In genomic region chr16:23306199-23307100, GRCh38 we compare ENCODE assay signal across 22 cellular contexts. TPM values are rescaled to one million over a fixed set of nuclear protein-coding genes. Genes with fewer than 3 reads are reported as not detected.
DNase-seq lines count a peak whose midpoint lies in the region; ATAC-seq, FAIRE-seq and TF ChIP-seq lines count a peak whose summit lies in the region.
"Had no signal": no experiment of that assay in that cellular context is flagged by ENCODE, and none has a peak within 500 bp of the region (broad histone marks: within the 10 kb centered on the region; RNA-seq: fewer than 3 reads in every experiment).

No MANE protein-coding gene starts in this region.

- H2BK120ac ChIP-seq in trophoblast cell (ENCODE audit: insufficient read depth, low read length, poor library complexity) = no peak overlapping the region

- H2BK12ac ChIP-seq in trophoblast cell (ENCODE audit: low read length) = no peak overlapping the region

- no peaks in the 10 kb centered on the region for H3K4me1 Mint-ChIP-seq in Caco-2 (ENCODE audit: low read depth, unreplicated experiment)

- RAD21 ChIA-PET in GM12878 (lab: Charles Lee; ENCODE audit: unreplicated experiment) = interaction anchor here (1.5 to 5.0 kb wide), 2 partner anchors 30 to 127 kb away, joined by 3 to 30 read pairs; no protein-coding TSS in a partner anchor

- H3K4me3 Mint-ChIP-seq in Caco-2 (ENCODE audit: unreplicated experiment) = no peak overlapping the region
- H3K4me3 Mint-ChIP-seq: CD4-positive, alpha-beta memory T cell; GM23338; H9; HFFc6 had no signal

- CTCF ChIA-PET in Panc1 (lab: Charles Lee) = no interaction called here
- CTCF ChIA-PET in GM12878 (lab: Yijun Ruan, JAX) = interaction anchor here (0.9 to 6.6 kb wide), 3 partner anchors 9 to 128 kb away, joined by 3 to 77 read pairs (median 3); no protein-coding TSS in a partner anchor
- CTCF ChIA-PET in Caco-2 (lab: Charles Lee) = interaction anchor here (0.7 kb wide), 1 partner anchor 59 kb away, joined by 3 read pairs; no protein-coding TSS in a partner anchor

- TF ChIP-seq CTCF in Panc1 (IDR thresholded peaks at IDR 0.05) (no peak), GM12878 (IDR thresholded peaks at IDR 0.05 in 2 of 3, conservative IDR thresholded peaks at IDR 0.05 in 1 of 3; ENCODE audit: control insufficient read depth in 2 of 3, extremely low read depth in 1 of 3, insufficient read depth in 1 of 3, low read depth in 3 of 3, low read length in 3 of 3) (no peak), Caco-2 (IDR thresholded peaks at IDR 0.05; ENCODE audit: insufficient read depth in 1 of 2, low read depth in 1 of 2, low read length in 1 of 2, severe bottlenecking in 1 of 2, unreplicated experiment in 1 of 2) (no peak)

- H3K27me3 ChIP-seq in Panc1 (ENCODE audit: control insufficient read depth, insufficient read depth, low read length) (0 out of 2 replicates have a peak, but pooled peaks cover 4% of the 10 kb centered on the region), GM12878 (replicated peaks in 1 of 2; ENCODE audit: control insufficient read depth in 2 of 2, insufficient read depth in 2 of 2, low read length in 1 of 2) (peaks cover 2 to 3% of the 10 kb centered on the region in 2 experiments; a peak in 2 of 4 replicates), trophoblast cell (ENCODE audit: insufficient read depth, low read length) (peaks cover 19% of the 10 kb centered on the region), Caco-2 (replicated peaks; ENCODE audit: control insufficient read depth, insufficient read depth, low read length) (no peaks in the 10 kb centered on the region; the same call in 1 of the 2 replicates)

- H3K27me3 Mint-ChIP-seq in Caco-2 (ENCODE audit: insufficient read depth, unreplicated experiment) = peaks cover 17% of the 10 kb centered on the region

- no peak overlapping the region for H4K8ac ChIP-seq in trophoblast cell (ENCODE audit: low read depth, low read length)

- H3K79me2 ChIP-seq in GM12878 (ENCODE audit: control insufficient read depth, insufficient read depth, low read length) = no peaks in the 10 kb centered on the region
- no peaks in the 10 kb centered on the region for H3K79me2 ChIP-seq in trophoblast cell (ENCODE audit: control insufficient read depth, insufficient read depth, low read length, poor library complexity)

- H3K36me3 Mint-ChIP-seq in Caco-2 (ENCODE audit: insufficient read depth, unreplicated experiment) = no peaks in the 10 kb centered on the region
- H3K36me3 Mint-ChIP-seq: CD4-positive, alpha-beta memory T cell had no signal

- no peak for TF ChIP-seq EP300 in GM12878 (IDR thresholded peaks at IDR 0.05; ENCODE audit: borderline replicate concordance in 1 of 2, control insufficient read depth in 1 of 2, low read depth in 2 of 2, low read length in 2 of 2)

- H2BK5ac ChIP-seq in trophoblast cell (ENCODE audit: low read depth, low read length, poor library complexity) = no peak overlapping the region

- no peaks in the 10 kb centered on the region for H3K9me3 ChIP-seq in Panc1 (ENCODE audit: control insufficient read depth, insufficient read depth, low read depth, low read length)
- no peaks in the 10 kb centered on the region; the same call in 2 of the 3 replicates for H3K9me3 ChIP-seq in GM12878 (replicated peaks; ENCODE audit: control insufficient read depth, insufficient read depth, low read length)
- H3K9me3 ChIP-seq in trophoblast cell (ENCODE audit: insufficient read depth, low read depth, low read length) = peaks cover 8% of the 10 kb centered on the region
- H3K9me3 ChIP-seq in Caco-2 = no peaks in the 10 kb centered on the region

- H3K4me3 ChIP-seq in Panc1 (ENCODE audit: low read depth in 2 of 2, low read length in 2 of 2) (no peak overlapping the region), GM12878 (no peak overlapping the region), trophoblast cell (ENCODE audit: low read depth, low read length) (no peak overlapping the region), Caco-2 (ENCODE audit: low read depth, low read length) (no peak overlapping the region)
- H3K4me3 ChIP-seq: GM23338 had no signal

- H4K91ac ChIP-seq in trophoblast cell (ENCODE audit: low read depth, low read length) = no peak overlapping the region

- H3K9ac ChIP-seq in GM12878 (ENCODE audit: control insufficient read depth, insufficient read depth, low read length) (no peak overlapping the region), trophoblast cell (ENCODE audit: low read length) (no peak overlapping the region)

- FAIRE-seq in GM12878 (lab: Jason Lieb, UNC) = no peak
- FAIRE-seq: G401.6, GM19239 had no signal

- H3K18ac ChIP-seq in trophoblast cell (ENCODE audit: low read length) = no peak overlapping the region

- peak overlapping the region; percentile 30; the same call in 1 of the 2 replicates for H3K27ac ChIP-seq in Panc1 (ENCODE audit: low read length)
- H3K27ac ChIP-seq in GM12878 (ENCODE audit: control insufficient read depth, insufficient read depth) = no peak overlapping the region
- H3K27ac ChIP-seq in trophoblast cell (ENCODE audit: low read depth, low read length) = no peak overlapping the region

- no peak overlapping the region for H3K4ac ChIP-seq in trophoblast cell (ENCODE audit: low read depth, low read length)

- peaks cover 20% of the 10 kb centered on the region for H3K4me1 ChIP-seq in Panc1 (ENCODE audit: control insufficient read depth, insufficient read depth, low read length)
- H3K4me1 ChIP-seq in GM12878 (ENCODE audit: control insufficient read depth, insufficient read depth, low read length) = peaks cover 5% of the 10 kb centered on the region; the same call in 1 of the 2 replicates
- peaks cover 0 to 6% of the 10 kb centered on the region in 2 experiments for H3K4me1 ChIP-seq in trophoblast cell (ENCODE audit: control insufficient read depth in 1 of 2, insufficient read depth in 2 of 2, low read length in 2 of 2)
- H3K4me1 ChIP-seq in Caco-2 = no peaks in the 10 kb centered on the region

- no peak overlapping the region for H3K14ac ChIP-seq in trophoblast cell (ENCODE audit: low read length)

- in situ Hi-C loops in Panc1 (cut with HindIII; ENCODE audit: low pct_unique_long_range_greater_than_20kb, low sequenced_read_pairs) = no loop called here
- in situ Hi-C loops in GM12878 (cut with MboI) = no loop called here

- no peaks in the 10 kb centered on the region for H3K79me1 ChIP-seq in trophoblast cell (ENCODE audit: low read length)

- POLR2A ChIA-PET in Panc1 (lab: Charles Lee) (no interaction called here), GM12878 (lab: Charles Lee) (interaction anchor here (0.6 to 0.7 kb wide), 2 partner anchors 160 to 181 kb away, joined by 3 to 4 read pairs; no protein-coding TSS in a partner anchor), Caco-2 (lab: Charles Lee) (no interaction called here)

- SMC1A ChIA-PET in GM12878 (lab: Charles Lee; ENCODE audit: uncharacterized antibody, unreplicated experiment) = interaction anchor here (1.1 to 1.6 kb wide), 3 partner anchors 8 to 16 kb away, joined by 3 to 5 read pairs (median 3); no protein-coding TSS in a partner anchor

- BruUV-seq in Panc1 (replicated peaks; lab: Mats Ljungman, UMichigan) = no TSS peak
- BruUV-seq in GM12878 (replicated peaks; lab: Mats Ljungman, UMichigan) = no TSS peak
- no TSS peak for BruUV-seq in Caco-2 (replicated peaks; lab: Mats Ljungman, UMichigan)

- H2AFZ ChIP-seq in GM12878 (ENCODE audit: control insufficient read depth, low read depth, low read length) (no peak overlapping the region), trophoblast cell (ENCODE audit: insufficient read depth, low read length, poor library complexity) (no peak overlapping the region)
- H2AFZ ChIP-seq: GM23338 had no signal

- no peaks in the 10 kb centered on the region for H3K9me3 Mint-ChIP-seq in Caco-2 (ENCODE audit: unreplicated experiment)
- H3K9me3 Mint-ChIP-seq: GM23338, H9, HFFc6 had no signal

- TF ChIP-seq POLR2A in GM12878 (IDR thresholded peaks at IDR 0.05; ENCODE audit: low read depth, low read length) = no peak

- TF ChIP-seq RAD21 in GM12878 (IDR thresholded peaks at IDR 0.05; ENCODE audit: insufficient read depth, low read depth, low read length) = no peak

- H3K4me2 ChIP-seq in GM12878 (ENCODE audit: control insufficient read depth, insufficient read depth) = no peak overlapping the region
- no peak overlapping the region for H3K4me2 ChIP-seq in trophoblast cell (ENCODE audit: low read length)
- H3K4me2 ChIP-seq: GM23338 had no signal

- no peak overlapping the region for H4K12ac ChIP-seq in trophoblast cell (ENCODE audit: low read depth, low read length)

- intact Hi-C loops in Panc1 (cut with micrococcal nuclease; ENCODE audit: unreplicated experiment) (no loop called here), GM12878 (cut with micrococcal nuclease; ENCODE audit: unreplicated experiment) (no loop called here), Caco-2 (cut with micrococcal nuclease; ENCODE audit: unreplicated experiment) (no loop called here)

- H3K36me3 ChIP-seq in Panc1 (ENCODE audit: control insufficient read depth, insufficient read depth, low read length) (no peaks in the 10 kb centered on the region), GM12878 (ENCODE audit: control insufficient read depth in 2 of 2, insufficient read depth in 2 of 2, low read length in 1 of 2) (no peaks in the 10 kb centered on the region), trophoblast cell (ENCODE audit: control insufficient read depth in 1 of 2, insufficient read depth in 2 of 2, low read length in 2 of 2) (no peaks in the 10 kb centered on the region), Caco-2 (ENCODE audit: control insufficient read depth, insufficient read depth, low read length) (no peaks in the 10 kb centered on the region)

- 40% methylated on average over 7 of the region's 7 CpGs for WGBS in GM12878 (ENCODE audit: insufficient coverage, insufficient replicate concordance, low lambda C conversion rate, missing lambda C conversion rate)
- WGBS in trophoblast cell (ENCODE audit: extremely low coverage, insufficient coverage, insufficient read length) = 100% methylated on average over 1 of the region's 7 CpGs

- peak; percentile 44 to 71 for ATAC-seq in activated CD4-positive, CD25-positive, alpha-beta regulatory T cell treated with anti-CD3 and anti-CD28 coated beads, Interleukin-2, amount 50 U/mL, for 24 hours
- ATAC-seq in Panc1 = no peak
- no peak for ATAC-seq in GM12878
- ATAC-seq: GM23338, HCT116 had no signal

- no peak overlapping the region for H3K23ac ChIP-seq in trophoblast cell (ENCODE audit: low read length)

- H2AK5ac ChIP-seq in trophoblast cell (ENCODE audit: low read length) = no peak overlapping the region

- no peak overlapping the region for H3K27ac Mint-ChIP-seq in Caco-2 (ENCODE audit: unreplicated experiment)
- H3K27ac Mint-ChIP-seq: CD4-positive, alpha-beta memory T cell; GM23338; H9; HFFc6 had no signal

- no peak for DNase-seq in activated CD4-positive, CD25-positive, alpha-beta regulatory T cell treated with anti-CD3 and anti-CD28 coated beads, Interleukin-2, amount 50 U/mL, for 72 hours
- no peak for DNase-seq in Panc1 (ENCODE audit: low read depth, low spot score)
- no peak for DNase-seq in GM12878 (ENCODE audit: low read depth, low spot score)
- peak; percentile 63 to 81 for DNase-seq in trophoblast cell
- DNase-seq in stimulated activated CD4-positive, alpha-beta T cell treated with anti-CD3 and anti-CD28 coated beads, Interleukin-1b, Interleukin-23, amount 100 ng/mL, for 48 hours = no peak
- DNase-seq in Caco-2 = no peak
- DNase-seq in NCI-H1417 treated with DMSO at 0.1 percent for 48 hours (lab: John Stamatoyannopoulos, UW) = no peak
- DNase-seq: C1 segment of cervical spinal cord; CD4-positive, alpha-beta memory T cell; COR-L47; DMS153; DND-41; H9; HFFc6 had no signal

- H4K20me1 ChIP-seq in GM12878 (ENCODE audit: control insufficient read depth, insufficient read depth) = no peaks in the 10 kb centered on the region

RNA-seq across cellular contexts. Expression of gene SCNN1B, which starts 4.3 kb away (rescaled TPM):
- 10.7 TPM for total RNA-seq in Panc1 (2021; ENCODE audit: unreplicated experiment)
- polyA plus RNA-seq in Panc1 (2012; ENCODE audit: insufficient read length) = 18.4 TPM
- 0.98 and 1.5 TPM in 2 replicates for total RNA-seq in GM12878 (2013; cell fraction: nucleolus; rRNA removed)
- 0.22 and 0.28 TPM in 2 replicates for total RNA-seq in GM12878 (2014; rRNA removed)
- 0.37 and 0.58 TPM in 2 replicates for total RNA-seq in GM12878 (2014; rRNA removed; fragmentation: Illumina TruSeq; extraction: Trizol)
- 0.49 and 0.80 TPM in 2 replicates for total RNA-seq in GM12878 (2021)
- 1.3 TPM for polyA plus RNA-seq in GM12878 (2011; ENCODE audit: low read depth)
- polyA plus RNA-seq in GM12878 (2011; rRNA removed) = 0.59 and 1.5 TPM in 2 replicates
- 1.1 and 1.3 TPM in 2 replicates for polyA plus RNA-seq in GM12878 (2011; cell fraction: cytosol; rRNA removed)
- polyA plus RNA-seq in GM12878 (2011; cell fraction: nucleus; rRNA removed) = 2.0 and 2.9 TPM in 2 replicates
- polyA plus RNA-seq in GM12878 (2012) = 0.68 and 1.5 TPM in 2 replicates
- 0.10 and 0.69 TPM in 2 replicates for polyA plus RNA-seq in GM12878 (2014; fragmentation: Illumina TruSeq; extraction: Trizol)
- polyA plus RNA-seq in GM12878 (2014; fragmentation: Nextera tagmentation; extraction: Ambion mirVana) = 1 to 10 TPM in 1 of 2 experiments, under 1 TPM in 1; 0.99 to 1.3 TPM
- polyA plus RNA-seq in GM12878 (2014; rRNA removed) = 0.27 and 0.51 TPM in 2 replicates
- under 1 TPM; 0.44 to 0.82 TPM for polyA plus RNA-seq in GM12878 (2016; fragmentation: Nextera tagmentation; extraction: Ambion mirVana)
- polyA minus RNA-seq in GM12878 (2011; rRNA and poly(A)+ RNA removed) = 1.0 and 2.6 TPM in 2 replicates
- polyA minus RNA-seq in GM12878 (2011; cell fraction: cytosol; rRNA and poly(A)+ RNA removed) = 0.94 and 1.2 TPM in 2 replicates
- 0.38 and 0.60 TPM in 2 replicates for polyA minus RNA-seq in GM12878 (2011; cell fraction: nucleus; rRNA and poly(A)+ RNA removed)
- not detected in 2 replicates for polyA plus RNA-seq in trophoblast cell (2013)
- total RNA-seq in Caco-2 (2022) = not detected in 2 replicates
- total RNA-seq: A172; CD4-positive, alpha-beta memory T cell; H4; HFFc6 had no signal
- polyA plus RNA-seq: BJ; CD4-positive, alpha-beta memory T cell had no signal

Comparison
In these comparisons a context has a peak if more than half of its experiments do, and no peak if none do; other contexts are left out.
1. ATAC-seq: peak in activated CD4-positive, CD25-positive, alpha-beta regulatory T cell treated with anti-CD3 and anti-CD28 coated beads, Interleukin-2, amount 50 U/mL, for 24 hours (2 of 2); none in Panc1 (single experiment) and GM12878 (single experiment).
2. DNase-seq: peak in trophoblast cell (2 of 2); none in activated CD4-positive, CD25-positive, alpha-beta regulatory T cell treated with anti-CD3 and anti-CD28 coated beads, Interleukin-2, amount 50 U/mL, for 72 hours (single experiment), Panc1 (single experiment), GM12878 (single experiment), stimulated activated CD4-positive, alpha-beta T cell treated with anti-CD3 and anti-CD28 coated beads, Interleukin-1b, Interleukin-23, amount 100 ng/mL, for 48 hours (single experiment), Caco-2 (0 of 2) and NCI-H1417 treated with DMSO at 0.1 percent for 48 hours (single experiment).